8 cellular contexts compared by ENCODE assay signal in genomic region chr7:100837099-100837836, GRCh38. TPM values are rescaled to one million over a fixed set of nuclear protein-coding genes. Genes with fewer than 3 reads are reported as not detected.
DNase-seq lines count a peak whose midpoint lies in the region; ATAC-seq, FAIRE-seq and TF ChIP-seq lines count a peak whose summit lies in the region.

No MANE protein-coding gene starts in this region.

- TF ChIP-seq CTCF in stomach (IDR thresholded peaks at IDR 0.05) = no peak

- H4K91ac ChIP-seq in neuronal stem cell (ENCODE audit: low read depth, low read length, poor library complexity) = no peak overlapping the region

- H3K36me3 ChIP-seq in HUES48 (ENCODE audit: control insufficient read depth, insufficient read depth, low read length) (no peaks in the 10 kb centered on the region), neuronal stem cell (replicated peaks in 1 of 2; ENCODE audit: control insufficient read depth in 2 of 2, insufficient read depth in 2 of 2, low read length in 2 of 2) (no peaks in the 10 kb centered on the region), stomach (no peaks in the 10 kb centered on the region)

- no peak overlapping the region for H4K8ac ChIP-seq in neuronal stem cell (ENCODE audit: low read depth, low read length)

- peak overlapping the region; percentile 47 for H3K23ac ChIP-seq in neuronal stem cell (ENCODE audit: low read depth, low read length, poor library complexity)

- peak overlapping the region; percentile 59 for H2AK5ac ChIP-seq in neuronal stem cell (ENCODE audit: low read depth, low read length)

- H3K9me3 ChIP-seq in HUES48 (ENCODE audit: control insufficient read depth, insufficient read depth, low read length) = no peaks in the 10 kb centered on the region
- H3K9me3 ChIP-seq in neuronal stem cell (replicated peaks in 1 of 2; ENCODE audit: control insufficient read depth in 2 of 2, insufficient read depth in 1 of 2, low read depth in 1 of 2, low read length in 2 of 2) = no peaks in the 10 kb centered on the region
- no peaks in the 10 kb centered on the region for H3K9me3 ChIP-seq in stomach

- DNase-seq in SIG-M5 (lab: John Stamatoyannopoulos, UW) (peak; percentile 16), frontal cortex (ENCODE audit: low spot score in 2 of 2) (peak; percentile 86 to 90), neuronal stem cell (ENCODE audit: low spot score) (peak; percentile 87), stomach (peak; percentile 90), UCSD-AML1 (lab: John Stamatoyannopoulos, UW; ENCODE audit: unreplicated experiment) (no peak)
- DNase-seq in activated naive CD4-positive, alpha-beta T cell treated with anti-CD3 and anti-CD28 coated beads for 36 hours = peak; percentile 80

- peak overlapping the region; percentile 16 for H2BK5ac ChIP-seq in neuronal stem cell (ENCODE audit: low read length)

- H3K4me3 Mint-ChIP-seq in activated naive CD4-positive, alpha-beta T cell treated with anti-CD3 and anti-CD28 coated beads for 36 hours = peak overlapping the region; percentile 68

- TF ChIP-seq POLR2A in stomach (IDR thresholded peaks at IDR 0.05) = no peak

- H3K4me1 ChIP-seq in HUES48 (ENCODE audit: control insufficient read depth, insufficient read depth, low read length) (peaks cover 23% of the 10 kb centered on the region), neuronal stem cell (ENCODE audit: control insufficient read depth in 2 of 2, insufficient read depth in 1 of 2, low read depth in 1 of 2, low read length in 2 of 2) (peaks cover 15 to 25% of the 10 kb centered on the region in 2 donors), stomach (peaks cover 9 to 25% (median 14%) of the 10 kb centered on the region in 4 donors)

- peak overlapping the region; percentile 72 for H3K27ac Mint-ChIP-seq in activated naive CD4-positive, alpha-beta T cell treated with anti-CD3 and anti-CD28 coated beads for 36 hours

- peak overlapping the region; percentile 95 for H2AFZ ChIP-seq in neuronal stem cell (ENCODE audit: low read length)

- H3K27ac ChIP-seq in HUES48 (ENCODE audit: low read depth, low read length) = peak overlapping the region; percentile 98
- H3K27ac ChIP-seq in neuronal stem cell (replicated peaks; ENCODE audit: low read length) = peak overlapping the region; percentile 95
- H3K27ac ChIP-seq in stomach = peak overlapping the region; percentile 73 to 89 (median 87)

- TF ChIP-seq EP300 in stomach (IDR thresholded peaks at IDR 0.05) = no peak

- WGBS in neuronal stem cell (ENCODE audit: extremely low coverage in 2 of 2, insufficient read length in 2 of 2, insufficient replicate concordance in 1 of 2), 2 donors = no CpG with 5 or more reads among the region's 37 CpGs
- WGBS in stomach, 5 donors = 1 to 4% (median 3%) methylated on average over 32 to 37 of the region's 37 CpGs

- CTCF ChIA-PET in activated naive CD4-positive, alpha-beta T cell treated with anti-CD3 and anti-CD28 coated beads for 36 hours (lab: Charles Lee) = interaction anchor here (0.6 to 0.9 kb wide), 2 partner anchors 11 to 15 kb away, joined by 3 to 5 read pairs; partner anchors contain the start of gene SLC12A9

- peak overlapping the region; percentile 87 for H3K9ac ChIP-seq in HUES48 (ENCODE audit: low read depth, low read length)
- peak overlapping the region; percentile 79 for H3K9ac ChIP-seq in neuronal stem cell (ENCODE audit: low read depth, low read length, poor library complexity)

- H3K4me2 ChIP-seq in neuronal stem cell (ENCODE audit: insufficient read depth, low read length, poor library complexity, severe bottlenecking) = peak overlapping the region; percentile 50

- H3K27me3 Mint-ChIP-seq in activated naive CD4-positive, alpha-beta T cell treated with anti-CD3 and anti-CD28 coated beads for 36 hours (ENCODE audit: low read depth) = no peaks in the 10 kb centered on the region

- ATAC-seq in GM18861 (IDR thresholded peaks at IDR 0.05; ENCODE audit: unreplicated experiment) = peak; percentile 70

- no peak overlapping the region for H3K14ac ChIP-seq in neuronal stem cell (ENCODE audit: low read length)

- peak overlapping the region; percentile 2 for H2BK12ac ChIP-seq in neuronal stem cell (ENCODE audit: low read length)

- intact Hi-C loops in activated naive CD4-positive, alpha-beta T cell treated with anti-CD3 and anti-CD28 coated beads for 36 hours (cut with micrococcal nuclease) = no loop called here
- intact Hi-C loops in stomach (cut with DNase I; ENCODE audit: low total_unique reads) = no loop called here

- H3K4me3 ChIP-seq in HUES48 (ENCODE audit: low read depth, low read length) (peak overlapping the region; percentile 56), neuronal stem cell (ENCODE audit: low read length in 2 of 2) (peak overlapping the region; percentile 57 to 71), stomach (peak overlapping the region; percentile 37 to 45 (median 41))

- no peaks in the 10 kb centered on the region for H3K79me1 ChIP-seq in neuronal stem cell (ENCODE audit: low read depth, low read length)

- no peak overlapping the region for H3K4ac ChIP-seq in neuronal stem cell (ENCODE audit: low read length)

- no peaks in the 10 kb centered on the region for H3K36me3 Mint-ChIP-seq in activated naive CD4-positive, alpha-beta T cell treated with anti-CD3 and anti-CD28 coated beads for 36 hours (ENCODE audit: low read depth)

- H3K9me3 Mint-ChIP-seq in activated naive CD4-positive, alpha-beta T cell treated with anti-CD3 and anti-CD28 coated beads for 36 hours = no peaks in the 10 kb centered on the region

- H3K4me1 Mint-ChIP-seq in activated naive CD4-positive, alpha-beta T cell treated with anti-CD3 and anti-CD28 coated beads for 36 hours (ENCODE audit: low read depth) = peaks cover 7% of the 10 kb centered on the region

- no peak overlapping the region for H2BK120ac ChIP-seq in neuronal stem cell (ENCODE audit: low read depth, low read length)

- no peaks in the 10 kb centered on the region for H3K27me3 ChIP-seq in HUES48 (ENCODE audit: control insufficient read depth, insufficient read depth, low read length)
- H3K27me3 ChIP-seq in neuronal stem cell (ENCODE audit: control insufficient read depth in 3 of 3, insufficient read depth in 3 of 3, low read depth in 1 of 3, low read length in 3 of 3) = no peaks in the 10 kb centered on the region
- no peaks in the 10 kb centered on the region for H3K27me3 ChIP-seq in stomach

- H3K18ac ChIP-seq in neuronal stem cell (ENCODE audit: low read length) = peak overlapping the region; percentile 85

- H2BK15ac ChIP-seq in neuronal stem cell (ENCODE audit: low read length) = peak overlapping the region; percentile 5

- no peak for FAIRE-seq in frontal cortex (lab: Jason Lieb, UNC)

RNA-seq across cellular contexts. Expression of gene EPHB4, which starts 9.9 kb away (rescaled TPM):
- total RNA-seq in activated naive CD4-positive, alpha-beta T cell treated with anti-CD3 and anti-CD28 coated beads for 36 hours = 1 to 10 TPM; 5.9 to 6.0 TPM
- total RNA-seq in frontal cortex (7.7 TPM), stomach (100 to 1,000 TPM in 1 of 5 donors, 10 to 100 TPM in 4; 22.2 to 128 (median 67.2) TPM)
- polyA plus RNA-seq in neuronal stem cell (2013, experiment 1 of 2) = 55.9 TPM
- 55.0 TPM for polyA plus RNA-seq in neuronal stem cell (2013, experiment 2 of 2)
- polyA plus RNA-seq in stomach = 10 to 100 TPM in 2 of 3 donors, 1 to 10 TPM in 1; 7.3 to 17.7 (median 13.9) TPM

RNA-seq across cellular contexts. Expression of gene SLC12A9, which starts 15.2 kb away (rescaled TPM):
- total RNA-seq in activated naive CD4-positive, alpha-beta T cell treated with anti-CD3 and anti-CD28 coated beads for 36 hours = 10 to 100 TPM; 10.1 to 10.5 TPM
- total RNA-seq in frontal cortex (18.3 TPM), stomach (10 to 100 TPM in 3 of 5 donors, 1 to 10 TPM in 2; 2.9 to 44.6 (median 25.9) TPM)
- polyA plus RNA-seq in neuronal stem cell (2013, experiment 1 of 2) = 11.0 TPM
- polyA plus RNA-seq in neuronal stem cell (2013, experiment 2 of 2) = 9.5 TPM
- polyA plus RNA-seq in stomach = 10 to 100 TPM in 1 of 3 donors, 1 to 10 TPM in 2; 4.9 to 21.7 (median 9.0) TPM

RNA-seq across cellular contexts. Expression of gene TRIP6, which starts 29.9 kb away (rescaled TPM):
- total RNA-seq in activated naive CD4-positive, alpha-beta T cell treated with anti-CD3 and anti-CD28 coated beads for 36 hours = 10 to 100 TPM; 19.8 to 21.0 TPM
- total RNA-seq in frontal cortex = 4.1 TPM
- 34.6 TPM for polyA plus RNA-seq in neuronal stem cell (2013, experiment 1 of 2)
- 35.8 TPM for polyA plus RNA-seq in neuronal stem cell (2013, experiment 2 of 2)
- 10 to 100 TPM in 3 of 5 donors, 1 to 10 TPM in 2; 4.7 to 44.3 (median 14.7) TPM for total RNA-seq in stomach
- polyA plus RNA-seq in stomach = 10 to 100 TPM; 23.8 to 50.0 (median 26.2) TPM

RNA-seq across cellular contexts. Expression of gene SRRT, which starts 37.6 kb away (rescaled TPM):
- total RNA-seq in activated naive CD4-positive, alpha-beta T cell treated with anti-CD3 and anti-CD28 coated beads for 36 hours = 100 to 1,000 TPM; 166 to 169 TPM
- total RNA-seq in frontal cortex (23.2 TPM), stomach (100 to 1,000 TPM in 2 of 5 donors, 10 to 100 TPM in 3; 45.2 to 184 (median 86.2) TPM)
- 97.6 TPM for polyA plus RNA-seq in neuronal stem cell (2013, experiment 1 of 2)
- 99.4 TPM for polyA plus RNA-seq in neuronal stem cell (2013, experiment 2 of 2)
- 10 to 100 TPM; 63.7 to 97.1 (median 68.9) TPM for polyA plus RNA-seq in stomach

RNA-seq across cellular contexts. Expression of gene UFSP1, which starts 52.2 kb away (rescaled TPM):
- 1 to 10 TPM in 1 of 2 experiments, under 1 TPM in 1; 0.64 to 1.4 TPM for total RNA-seq in activated naive CD4-positive, alpha-beta T cell treated with anti-CD3 and anti-CD28 coated beads for 36 hours
- 3.7 TPM for total RNA-seq in frontal cortex
- 1.1 TPM for polyA plus RNA-seq in neuronal stem cell (2013, experiment 1 of 2)
- polyA plus RNA-seq in neuronal stem cell (2013, experiment 2 of 2) = 1.0 TPM
- total RNA-seq in stomach = 10 to 100 TPM in 1 of 5 donors, under 1 TPM in 1, not detected in 3; 0.73 to 22.6 TPM
- polyA plus RNA-seq in stomach = 1 to 10 TPM; 2.0 to 4.3 (median 4.1) TPM
